Comparison of ENCODE assay signal across 8 cellular contexts in the genomic region with DNA sequence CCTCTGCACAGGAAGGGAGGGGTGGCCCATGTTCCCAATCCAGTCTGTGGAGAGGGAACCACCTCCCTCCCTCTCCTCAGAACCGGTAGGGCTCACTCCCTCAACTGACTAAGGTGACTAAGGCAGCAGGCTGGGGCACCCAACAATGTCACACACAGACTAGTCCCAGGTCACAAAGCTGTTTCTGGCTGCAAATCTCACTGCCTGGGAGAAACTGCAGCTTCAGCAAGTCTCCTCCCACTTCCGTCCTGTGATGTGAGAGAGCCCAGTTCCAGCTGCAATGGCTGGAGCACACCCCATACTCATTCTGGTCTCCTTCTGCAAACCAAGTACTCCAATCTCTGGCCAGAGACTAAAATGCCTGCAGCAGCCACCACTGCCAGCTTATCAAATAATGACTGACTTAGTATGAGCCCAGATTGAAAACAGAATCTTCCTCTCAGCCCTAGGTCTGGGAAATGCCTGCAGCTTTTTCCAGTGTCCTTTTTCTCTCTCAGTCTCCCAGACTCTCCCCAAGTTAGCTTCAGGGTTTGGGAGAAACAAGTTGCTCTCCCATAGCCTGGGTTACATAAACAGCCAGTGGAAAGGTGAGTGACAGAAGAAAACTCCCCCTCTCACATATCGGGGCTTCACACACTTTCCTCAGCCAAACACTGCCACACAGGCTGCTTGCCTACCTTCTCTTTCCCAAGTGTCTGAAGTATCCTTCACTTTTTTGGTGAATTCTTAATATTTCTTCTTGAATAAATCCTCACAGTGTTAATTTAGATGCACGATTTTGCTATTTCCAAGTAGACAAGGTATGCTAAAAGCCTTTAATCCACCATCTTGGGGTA.
DNase-seq lines count a peak whose midpoint lies in the region; ATAC-seq and TF ChIP-seq lines count a peak whose summit lies in the region.

No MANE protein-coding gene starts in this region.

- H3K36me3 ChIP-seq in PC-9 (ENCODE audit: low read depth) (no peaks in the 10 kb centered on the region), mucosa of rectum (ENCODE audit: control insufficient read depth in 2 of 2, insufficient read depth in 2 of 2, low read length in 2 of 2) (no peaks in the 10 kb centered on the region)

- no peak overlapping the region for H3K27ac ChIP-seq in PC-9
- peak overlapping the region; percentile 67 for H3K27ac ChIP-seq in cingulate gyrus (ENCODE audit: low read depth, low read length)
- H3K27ac ChIP-seq in mucosa of rectum (ENCODE audit: low read depth in 2 of 2, low read length in 2 of 2) = peak overlapping the region; percentile 11 to 18

- H4K20me1 ChIP-seq in PC-9 (ENCODE audit: insufficient read depth) = no peaks in the 10 kb centered on the region

- no peaks in the 10 kb centered on the region for H3K79me2 ChIP-seq in PC-9 (ENCODE audit: low read depth)

- no TSS peak for BruUV-seq in PC-9 (replicated peaks; lab: Mats Ljungman, UMichigan)

- no peaks in the 10 kb centered on the region for H3F3A ChIP-seq in PC-9 (ENCODE audit: insufficient read depth, low read depth)

- intact Hi-C loops in PC-9 (cut with micrococcal nuclease; ENCODE audit: unreplicated experiment) = loop anchor here (1.0 to 5.0 kb wide), 2 partner anchors 47 to 247 kb away; partner anchors contain the start of gene RASA1

- DNase-seq in AG20443 (ENCODE audit: low spot score) = peak; percentile 55
- peak; percentile 49 to 75 for DNase-seq in PC-9
- DNase-seq in cerebellar cortex (ENCODE audit: low spot score) = no peak
- no peak for DNase-seq in NCI-H187 treated with DMSO at 0.1 percent for 48 hours (lab: John Stamatoyannopoulos, UW)

- no peaks in the 10 kb centered on the region for H3K9me3 ChIP-seq in PC-9 (ENCODE audit: insufficient read depth, low read depth)
- no peaks in the 10 kb centered on the region for H3K9me3 ChIP-seq in mucosa of rectum (ENCODE audit: control insufficient read depth in 2 of 2, low read length in 2 of 2)

- no peak for TF ChIP-seq CTCF in PC-9 (conservative IDR thresholded peaks at IDR 0.05)

- H3K4me1 ChIP-seq in PC-9 (replicated peaks; ENCODE audit: insufficient read depth) = peaks cover 23% of the 10 kb centered on the region
- peaks cover 3 to 5% of the 10 kb centered on the region in 2 donors for H3K4me1 ChIP-seq in mucosa of rectum (ENCODE audit: control insufficient read depth in 2 of 2, insufficient read depth in 2 of 2, low read length in 2 of 2)

- no peaks in the 10 kb centered on the region for H3K27me3 ChIP-seq in PC-9 (ENCODE audit: insufficient read depth, low read depth)
- no peaks in the 10 kb centered on the region for H3K27me3 ChIP-seq in mucosa of rectum (ENCODE audit: control insufficient read depth in 2 of 2, insufficient read depth in 2 of 2, low read length in 2 of 2)

- POLR2A ChIA-PET in PC-9 (lab: Charles Lee; ENCODE audit: unreplicated experiment) = interaction anchor here (0.6 to 0.8 kb wide), 2 partner anchors 393 to 402 kb away, joined by 3 to 9 read pairs; no protein-coding TSS in a partner anchor

- H2AFZ ChIP-seq in PC-9 = 0 out of 2 replicates have a peak overlapping the region, but pooled peaks have one; percentile 15

- peak overlapping the region; percentile 47 for H3K4me2 ChIP-seq in PC-9

- no peak overlapping the region for H3K9ac ChIP-seq in mucosa of rectum (ENCODE audit: low read depth in 1 of 2, low read length in 2 of 2)

- H3K9me2 ChIP-seq in PC-9 (ENCODE audit: insufficient read depth) = no peaks in the 10 kb centered on the region

- CTCF ChIA-PET in PC-9 (lab: Charles Lee) = no interaction called here

- H3K4me3 ChIP-seq in PC-9 = no peak overlapping the region
- no peak overlapping the region for H3K4me3 ChIP-seq in mucosa of rectum (ENCODE audit: low read length in 2 of 2)

- ATAC-seq in GM18868 (IDR thresholded peaks at IDR 0.05; ENCODE audit: unreplicated experiment) (peak; percentile 95), HG03025 (IDR thresholded peaks at IDR 0.05; ENCODE audit: low FRiP score, unreplicated experiment) (peak; percentile 99)

Comparison
In these comparisons a context has a peak if more than half of its experiments do, and no peak if none do; other contexts are left out.
1. DNase-seq: peak in AG20443 (single experiment) and PC-9 (2 of 2); none in cerebellar cortex (single experiment) and NCI-H187 treated with DMSO at 0.1 percent for 48 hours (single experiment).